Comparison of ENCODE assay signal across 9 cellular contexts in genomic region chr3:102529452-102529851, GRCh38.
DNase-seq lines count a peak whose midpoint lies in the region; ATAC-seq and TF ChIP-seq lines count a peak whose summit lies in the region.
"Had no signal": no experiment of that assay in that cellular context is flagged by ENCODE, and none has a peak within 500 bp of the region (broad histone marks: within the 10 kb centered on the region; RNA-seq: fewer than 3 reads in every experiment).

No MANE protein-coding gene starts in this region.

- H3K79me2 ChIP-seq in GM23338 (replicated peaks; ENCODE audit: insufficient read depth) (no peaks in the 10 kb centered on the region), OCI-LY3 (ENCODE audit: low read length) (no peaks in the 10 kb centered on the region)

- H3K36me3 ChIP-seq in GM23338 (ENCODE audit: insufficient read depth) (no peaks in the 10 kb centered on the region), OCI-LY3 (replicated peaks; ENCODE audit: low read depth, low read length) (no peaks in the 10 kb centered on the region), MG63 (no peaks in the 10 kb centered on the region)

- H3K27me3 ChIP-seq in GM23338 (ENCODE audit: insufficient read depth) (no peaks in the 10 kb centered on the region), OCI-LY3 (ENCODE audit: low read depth, low read length) (no peaks in the 10 kb centered on the region), MG63 (no peaks in the 10 kb centered on the region)

- peak; percentile 69 for DNase-seq in GM23338 (ENCODE audit: low spot score)
- peak; percentile 26 for DNase-seq in fibroblast of the aortic adventitia (ENCODE audit: low read depth)
- DNase-seq in pons (ENCODE audit: low spot score), result peak; percentile 27
- DNase-seq in hypothalamus (lab: John Stamatoyannopoulos, UW), result no peak
- DNase-seq in MG63, result no peak
- no peak for DNase-seq in CD14-positive monocyte (ENCODE audit: low spot score)

- H3K9me3 ChIP-seq in OCI-LY3 (ENCODE audit: insufficient read depth, low read length) (no peaks in the 10 kb centered on the region), MG63 (no peaks in the 10 kb centered on the region)

- peak; percentile 63 to 79 for TF ChIP-seq CTCF in GM23338 (conservative IDR thresholded peaks at IDR 0.05; ENCODE audit: low read depth in 2 of 2)
- peak; percentile 57 for TF ChIP-seq CTCF in OCI-LY3 (IDR thresholded peaks at IDR 0.05; ENCODE audit: low read depth, low read length)
- peak; percentile 48 for TF ChIP-seq CTCF in fibroblast of the aortic adventitia (IDR thresholded peaks at IDR 0.05; ENCODE audit: insufficient read depth, low read length)
- TF ChIP-seq CTCF in CD14-positive monocyte (IDR thresholded peaks at IDR 0.05), result no peak

- H3K4me1 Mint-ChIP-seq in GM23338, result peaks cover 2% of the 10 kb centered on the region; the same call in 1 of the 3 replicates
- H3K4me1 Mint-ChIP-seq in CD14-positive monocyte, result peaks cover 23% of the 10 kb centered on the region

- no peaks in the 10 kb centered on the region for H3K9me3 Mint-ChIP-seq in GM23338
- no peaks in the 10 kb centered on the region for H3K9me3 Mint-ChIP-seq in CD14-positive monocyte

- H3K4me3 Mint-ChIP-seq in GM23338 (no peak overlapping the region), CD14-positive monocyte (no peak overlapping the region)
- H3K4me3 Mint-ChIP-seq: activated naive CD8-positive, alpha-beta T cell had no signal

- H3K4me3 ChIP-seq in GM23338, result no peak overlapping the region
- no peak overlapping the region for H3K4me3 ChIP-seq in OCI-LY3 (ENCODE audit: low read length)
- H3K4me3 ChIP-seq in fibroblast of the aortic adventitia (ENCODE audit: low read depth, low read length), result no peak overlapping the region
- H3K4me3 ChIP-seq in MG63, result no peak overlapping the region

- H3K4me2 ChIP-seq in GM23338 (no peak overlapping the region), OCI-LY3 (ENCODE audit: low read length) (0 out of 2 replicates have a peak overlapping the region, but pooled peaks have one; percentile 1)

- H3K9ac ChIP-seq in OCI-LY3 (ENCODE audit: low read length), result no peak overlapping the region

- no peaks in the 10 kb centered on the region; the same call in 1 of the 2 replicates for H3K9me2 ChIP-seq in GM23338 (ENCODE audit: insufficient read depth)

- H3K4me1 ChIP-seq in GM23338 (ENCODE audit: insufficient read depth) (no peaks in the 10 kb centered on the region), OCI-LY3 (ENCODE audit: low read length) (peaks cover 15% of the 10 kb centered on the region; the same call in 1 of the 2 replicates)

- no peaks in the 10 kb centered on the region for H3F3A ChIP-seq in GM23338 (replicated peaks; ENCODE audit: low read depth)

- H3K27ac ChIP-seq in GM23338 (ENCODE audit: low read depth), result no peak overlapping the region
- H3K27ac ChIP-seq in OCI-LY3 (ENCODE audit: low read length), result no peak overlapping the region

- H2AFZ ChIP-seq in GM23338 (peak overlapping the region; percentile 39; the same call in 1 of the 2 replicates), OCI-LY3 (ENCODE audit: low read depth, low read length) (peak overlapping the region; percentile 73)

- H3K27ac Mint-ChIP-seq in GM23338, result no peak overlapping the region
- H3K27ac Mint-ChIP-seq in CD14-positive monocyte, result peak overlapping the region in 1 of 7 donors; percentile 2
- H3K27ac Mint-ChIP-seq: activated naive CD8-positive, alpha-beta T cell had no signal

- H3K27me3 Mint-ChIP-seq in GM23338 (ENCODE audit: insufficient read depth, low read depth, poor library complexity) (no peaks in the 10 kb centered on the region), CD14-positive monocyte (ENCODE audit: low read depth in 3 of 3) (no peaks in the 10 kb centered on the region)
- H3K27me3 Mint-ChIP-seq: activated naive CD8-positive, alpha-beta T cell had no signal

- ATAC-seq in GM23338 (peak; percentile 89), HG03439 (IDR thresholded peaks at IDR 0.05; ENCODE audit: unreplicated experiment) (no peak)

- intact Hi-C loops in CD14-positive monocyte (cut with micrococcal nuclease), result loop anchor here in 1 of 2 donors (10.0 kb wide), 1 partner anchor 295 kb away; no protein-coding TSS in a partner anchor

- H4K20me1 ChIP-seq in GM23338 (replicated peaks; ENCODE audit: insufficient read depth) (no peaks in the 10 kb centered on the region), OCI-LY3 (ENCODE audit: insufficient read depth, low read length) (no peaks in the 10 kb centered on the region)

- no peaks in the 10 kb centered on the region for H3K36me3 Mint-ChIP-seq in GM23338 (ENCODE audit: low read depth)
- H3K36me3 Mint-ChIP-seq in CD14-positive monocyte, result no peaks in the 10 kb centered on the region
- H3K36me3 Mint-ChIP-seq: activated naive CD8-positive, alpha-beta T cell had no signal

TF ChIP-seq in GM23338, 12 proteins besides CTCF, POLR2A, EP300 and RAD21:
- TF ChIP-seq REST (IDR thresholded peaks at IDR 0.05; ENCODE audit: unreplicated experiment) (no peak), ETS1 (IDR thresholded peaks at IDR 0.05) (no peak), ZNF331 (CRISPR knock-in tag; IDR thresholded peaks at IDR 0.05; ENCODE audit: low read depth) (no peak)

Comparison
In these comparisons a context has a peak if more than half of its experiments do, and no peak if none do; other contexts are left out.
1. DNase-seq: peak in GM23338 (single experiment), fibroblast of the aortic adventitia (single experiment) and pons (single experiment); none in hypothalamus (0 of 51), MG63 (single experiment) and CD14-positive monocyte (single experiment).